In the genomic region with DNA sequence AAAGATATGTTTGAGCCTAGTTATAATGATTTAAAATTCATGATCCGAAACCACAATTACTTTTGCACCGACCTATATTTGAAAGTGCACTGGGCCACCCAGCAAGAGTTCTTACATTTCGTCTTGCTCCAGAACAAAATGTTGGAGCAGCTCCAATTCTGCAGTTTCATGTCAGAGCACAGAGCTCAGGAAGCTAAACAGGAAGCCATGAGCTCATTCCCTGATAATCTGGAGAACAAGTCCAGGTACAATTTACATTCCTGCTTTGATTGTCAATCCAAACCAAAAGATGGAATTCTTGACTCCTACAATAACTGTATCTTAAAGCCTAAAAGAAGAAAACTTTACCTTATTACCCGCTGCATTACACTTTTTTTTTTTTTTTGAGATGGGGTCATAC, we compare ENCODE assay signal across 19 cellular contexts.
A peak's percentile ranks its signal among the peaks of the same experiment; 100 is the strongest.
DNase-seq lines count a peak whose midpoint lies in the region; ATAC-seq, FAIRE-seq and TF ChIP-seq lines count a peak whose summit lies in the region.
"Had no signal": no experiment of that assay in that cellular context is flagged by ENCODE, and none has a peak within 500 bp of the region (broad histone marks: within the 10 kb centered on the region; RNA-seq: fewer than 3 reads in every experiment).

No MANE protein-coding gene starts in this region.

- TF ChIP-seq CTCF in A673 (conservative IDR thresholded peaks at IDR 0.05; ENCODE audit: low read depth, low read length) (no peak), RWPE1 (conservative IDR thresholded peaks at IDR 0.05; ENCODE audit: low read depth) (no peak), fibroblast of lung (conservative IDR thresholded peaks at IDR 0.05 in 1 of 2, IDR thresholded peaks at IDR 0.05 in 1 of 2; ENCODE audit: low read depth in 1 of 2, low read length in 2 of 2) (no peak)

- H3K4me1 ChIP-seq in A673 (ENCODE audit: insufficient read depth, low read length, poor library complexity, severe bottlenecking) (no peaks in the 10 kb centered on the region), fibroblast of lung (ENCODE audit: control insufficient read depth, extremely low read depth, insufficient read depth, low read length) (no peaks in the 10 kb centered on the region)
- H3K4me1 ChIP-seq: tibial artery had no signal

- no peaks in the 10 kb centered on the region for H3K27me3 ChIP-seq in A673 (replicated peaks; ENCODE audit: insufficient read depth, low read depth, low read length, poor library complexity)
- no peaks in the 10 kb centered on the region for H3K27me3 ChIP-seq in fibroblast of lung (ENCODE audit: control insufficient read depth, insufficient read depth, low read length)
- H3K27me3 ChIP-seq: tibial artery had no signal

- H3K4me3 ChIP-seq in A673 (ENCODE audit: low read depth, low read length, poor library complexity, severe bottlenecking): no peak overlapping the region
- H3K4me3 ChIP-seq in fibroblast of lung (replicated peaks in 1 of 4; ENCODE audit: control extremely low read depth in 1 of 4, insufficient read depth in 1 of 4, low read depth in 3 of 4, low read length in 4 of 4): no peak overlapping the region
- H3K4me3 ChIP-seq: tibial artery had no signal

- DNase-seq in A673 (ENCODE audit: low spot score) (peak; percentile 29), RWPE1 (ENCODE audit: low spot score) (peak; percentile 21), fibroblast of lung (ENCODE audit: low read depth in 2 of 2) (peak; percentile 40 to 58), iris pigment epithelial cell (ENCODE audit: low read depth) (peak; percentile 95), GM12892 (ENCODE audit: insufficient read length) (no peak), NOMO-1 treated with dmso at 0.1 percent for 144 hours (lab: John Stamatoyannopoulos, UW; ENCODE audit: unreplicated experiment) (no peak), NCI-H2029 treated with DMSO at 0.1 percent for 48 hours (lab: John Stamatoyannopoulos, UW) (no peak)
- DNase-seq: activated CD4-positive, CD25-positive, alpha-beta regulatory T cell; central memory CD4-positive, alpha-beta T cell; Kasumi-1; NCI-H2029; NCI-H69; stimulated activated CD4-positive, alpha-beta T cell treated with anti-CD3 and anti-CD28 coated beads, Interleukin-2, amount 100 ng/mL, for 48 hours; stimulated activated CD8-positive, alpha-beta memory T cell treated with anti-CD3 and anti-CD28 coated beads, Interleukin-4, amount 100 ng/mL, for 48 hours had no signal

- ATAC-seq in HG03196 (IDR thresholded peaks at IDR 0.05; ENCODE audit: unreplicated experiment): no peak
- ATAC-seq: natural killer cell treated with Interleukin-12 subunit alpha and Interleukin-12 subunit beta and Interleukin-15 and Interleukin-18, amount 100 ng/mL, for 72 hours had no signal

- no TSS peak for BruUV-seq in A673 (replicated peaks; lab: Mats Ljungman, UMichigan)

- TF ChIP-seq POLR2A in GM12892 (IDR thresholded peaks at IDR 0.05; ENCODE audit: low read depth, low read length): no peak

- H2AFZ ChIP-seq in fibroblast of lung (ENCODE audit: low read length): no peak overlapping the region

- no peak for FAIRE-seq in GM12892 (lab: Jason Lieb, UNC)
- FAIRE-seq: endometrium, RCC 7860 had no signal

- H3K9me3 ChIP-seq in A673 (ENCODE audit: low read depth, low read length, poor library complexity, severe bottlenecking) (no peaks in the 10 kb centered on the region), fibroblast of lung (ENCODE audit: control insufficient read depth, insufficient read depth, low read depth, low read length) (no peaks in the 10 kb centered on the region)
- H3K9me3 ChIP-seq: tibial artery had no signal

- H4K20me1 ChIP-seq in fibroblast of lung (ENCODE audit: control insufficient read depth, extremely low read depth, insufficient read depth, low read length): no peaks in the 10 kb centered on the region

- no peak overlapping the region for H3K4me2 ChIP-seq in fibroblast of lung (ENCODE audit: extremely low read depth, insufficient read depth, low read length)

- POLR2A ChIA-PET in A673 (lab: Charles Lee; ENCODE audit: low non-redundant PET) (interaction anchor here (0.7 kb wide), 1 partner anchor 97 kb away, joined by 4 read pairs; no protein-coding TSS in a partner anchor), RWPE1 (lab: Yijun Ruan, JAX; ENCODE audit: low non-redundant PET) (no interaction called here)

- intact Hi-C loops in A673 (cut with micrococcal nuclease; ENCODE audit: unreplicated experiment): no loop called here

- H3K9ac ChIP-seq in fibroblast of lung (ENCODE audit: insufficient read depth, low read length): no peak overlapping the region

- H3K36me3 ChIP-seq in A673 (ENCODE audit: insufficient read depth, low read length, poor library complexity, severe bottlenecking) (no peaks in the 10 kb centered on the region), fibroblast of lung (ENCODE audit: control insufficient read depth, insufficient read depth, low read length) (no peaks in the 10 kb centered on the region)
- H3K36me3 ChIP-seq: tibial artery had no signal

- CTCF ChIA-PET in A673 (lab: Charles Lee): no interaction called here
- CTCF ChIA-PET in RWPE1 (lab: Yijun Ruan, JAX): interaction anchor here (0.7 kb wide), 2 partner anchors 16 to 21 kb away, joined by 3 to 8 read pairs; no protein-coding TSS in a partner anchor

- H3K79me2 ChIP-seq in fibroblast of lung (ENCODE audit: control insufficient read depth, insufficient read depth, low read length): no peaks in the 10 kb centered on the region

- H3K27ac ChIP-seq in A673 (ENCODE audit: low read depth, low read length, poor library complexity, severe bottlenecking): no peak overlapping the region
- H3K27ac ChIP-seq in RWPE1: no peak overlapping the region
- H3K27ac ChIP-seq in fibroblast of lung (ENCODE audit: insufficient read depth, low read length): no peak overlapping the region
- H3K27ac ChIP-seq: tibial artery had no signal

Comparison
In these comparisons a context has a peak if more than half of its experiments do, and no peak if none do; other contexts are left out.
1. DNase-seq: peak in A673 (single experiment), RWPE1 (single experiment), fibroblast of lung (2 of 2) and iris pigment epithelial cell (single experiment); none in GM12892 (single experiment), NOMO-1 treated with dmso at 0.1 percent for 144 hours (single experiment) and NCI-H2029 treated with DMSO at 0.1 percent for 48 hours (single experiment).